In the genomic region with DNA sequence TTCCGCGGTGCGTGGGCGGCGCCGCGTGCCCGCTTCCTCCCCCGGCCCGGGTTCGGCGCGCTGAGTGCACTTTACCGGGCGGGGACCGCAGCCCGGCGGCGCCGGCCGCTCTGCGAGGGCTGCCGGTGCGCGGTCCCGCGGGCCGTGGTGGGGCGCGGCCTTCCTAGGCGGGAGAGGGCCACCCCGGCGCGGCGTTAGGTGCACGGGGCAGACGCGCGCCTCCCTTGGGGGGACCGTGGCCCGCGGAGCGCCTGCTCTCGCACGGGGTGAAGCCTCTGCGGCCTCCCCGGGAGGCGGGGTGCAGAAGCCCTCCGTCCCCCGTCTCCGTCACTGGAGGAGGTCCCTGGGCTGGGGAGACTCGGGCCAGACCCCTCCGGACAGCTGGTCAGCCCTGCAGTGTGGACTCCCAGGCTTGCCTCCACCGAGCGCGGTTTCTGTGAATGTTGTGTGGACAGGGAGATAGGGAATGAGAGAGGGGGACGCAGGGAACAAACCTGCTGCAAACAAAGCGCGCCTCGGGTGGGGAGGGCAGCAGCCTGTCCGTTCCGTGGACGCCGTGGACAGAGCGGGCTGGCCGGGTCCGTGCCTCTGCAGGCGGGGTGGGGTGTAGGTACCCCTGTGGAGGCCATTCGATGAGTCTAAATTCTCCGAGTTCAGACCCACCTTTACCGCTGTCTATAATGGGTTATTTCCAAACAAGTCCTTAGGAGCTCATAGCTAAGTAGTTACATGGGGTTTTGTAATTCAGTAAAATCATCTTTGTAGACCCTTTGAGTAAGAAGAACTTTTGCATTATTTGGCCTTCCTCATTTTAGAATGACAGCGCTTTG, we compare ENCODE assay signal across 8 cellular contexts. TPM values are rescaled to one million over a fixed set of nuclear protein-coding genes. Genes with fewer than 3 reads are reported as not detected.
DNase-seq lines count a peak whose midpoint lies in the region; ATAC-seq and TF ChIP-seq lines count a peak whose summit lies in the region.

No MANE protein-coding gene starts in this region.

- no peak for TF ChIP-seq POLR2A in suprapubic skin (IDR thresholded peaks at IDR 0.05)

- in situ Hi-C loops in T47D (cut with HindIII; ENCODE audit: low pct_unique_long_range_greater_than_20kb, low sequenced_read_pairs): no loop called here

- H3K27ac ChIP-seq in suprapubic skin: peak overlapping the region; percentile 87

- peaks cover 9% of the 10 kb centered on the region; the same call in 1 of the 2 replicates for H3K27me3 ChIP-seq in H7 (ENCODE audit: control insufficient read depth, insufficient read depth, low read length)
- H3K27me3 ChIP-seq in MG63: no peaks in the 10 kb centered on the region
- H3K27me3 ChIP-seq in suprapubic skin: no peaks in the 10 kb centered on the region

- H3K9me3 ChIP-seq in MG63 (peaks cover 8% of the 10 kb centered on the region; the same call in 1 of the 2 replicates), suprapubic skin (no peaks in the 10 kb centered on the region)

- TF ChIP-seq EP300 in suprapubic skin (IDR thresholded peaks at IDR 0.05): no peak

- DNase-seq in NCI-H146 (lab: John Stamatoyannopoulos, UW) (peak; percentile 46), NCI-H146 treated with DMSO at 0.1 percent for 48 hours (lab: John Stamatoyannopoulos, UW; ENCODE audit: unreplicated experiment) (no peak), H7 (peak; percentile 76), MG63 (peak; percentile 38), T47D (ENCODE audit: low read depth in 1 of 2, low spot score in 1 of 2) (peak; percentile 35 to 67), left colon (peak in 1 of 2 donors; percentile 63), suprapubic skin (ENCODE audit: low spot score in 2 of 2) (peak in 1 of 2 donors; percentile 76), amniotic stem cell (lab: John Stamatoyannopoulos, UW) (no peak)

- peak overlapping the region; percentile 89 for H3K4me3 ChIP-seq in H7 (ENCODE audit: insufficient read depth, low read depth, low read length)
- H3K4me3 ChIP-seq in MG63: peak overlapping the region; percentile 94
- H3K4me3 ChIP-seq in suprapubic skin: peak overlapping the region; percentile 78

- intact Hi-C loops in left colon (cut with DNase I, micrococcal nuclease): no loop called here

- WGBS in suprapubic skin: 2% methylated on average over 30 of the region's 72 CpGs

- peaks cover 39% of the 10 kb centered on the region for H3K4me1 ChIP-seq in suprapubic skin

- no peak for TF ChIP-seq CTCF in suprapubic skin (IDR thresholded peaks at IDR 0.05)

- H3K36me3 ChIP-seq in H7 (replicated peaks; ENCODE audit: control insufficient read depth, insufficient read depth, low read length) (peaks cover 3% of the 10 kb centered on the region; the same call in 1 of the 2 replicates), MG63 (peaks cover 11% of the 10 kb centered on the region), suprapubic skin (no peaks in the 10 kb centered on the region)

- peak; percentile 22 for ATAC-seq in left colon

RNA-seq across cellular contexts. Expression of a gene that starts 0.7 kb away (rescaled TPM):
- 74.1 and 101 TPM in 2 replicates for total RNA-seq in H7 (2014; rRNA removed; shearing (Covaris generic))
- total RNA-seq in MG63 (2014; rRNA removed; shearing (Covaris generic); ENCODE audit: low replicate concordance): 45.7 and 73.6 TPM in 2 replicates
- 10 to 100 TPM; 44.4 to 54.1 TPM for total RNA-seq in left colon
- total RNA-seq in suprapubic skin: 100 to 1,000 TPM in 1 of 4 donors, 10 to 100 TPM in 3; 49.7 to 119 (median 71.5) TPM

RNA-seq across cellular contexts. Expression of a gene that starts 17.2 kb away (rescaled TPM):
- 3.3 and 3.8 TPM in 2 replicates for total RNA-seq in H7 (2014; rRNA removed; shearing (Covaris generic))
- not detected in 2 replicates for total RNA-seq in MG63 (2014; rRNA removed; shearing (Covaris generic); ENCODE audit: low replicate concordance)
- total RNA-seq in left colon: 10 to 100 TPM; 48.3 to 63.1 TPM
- 10 to 100 TPM in 1 of 4 donors, 1 to 10 TPM in 3; 2.0 to 19.2 (median 4.2) TPM for total RNA-seq in suprapubic skin

RNA-seq across cellular contexts. Expression of a gene that starts 36.1 kb away (rescaled TPM):
- total RNA-seq in H7 (2014; rRNA removed; shearing (Covaris generic)): 12.2 and 14.8 TPM in 2 replicates
- total RNA-seq in MG63 (2014; rRNA removed; shearing (Covaris generic); ENCODE audit: low replicate concordance): 33.8 and 60.9 TPM in 2 replicates
- total RNA-seq in left colon (10 to 100 TPM; 32.0 to 32.4 TPM), suprapubic skin (10 to 100 TPM; 15.9 to 26.6 (median 21.4) TPM)

RNA-seq across cellular contexts. Expression of a gene that starts 54.1 kb away (rescaled TPM):
- total RNA-seq in H7 (2014; rRNA removed; shearing (Covaris generic)): 0.85 and 1.7 TPM in 2 replicates
- 11.1 and 11.6 TPM in 2 replicates for total RNA-seq in MG63 (2014; rRNA removed; shearing (Covaris generic); ENCODE audit: low replicate concordance)
- total RNA-seq in left colon: 10 to 100 TPM; 29.4 to 29.5 TPM
- 10 to 100 TPM; 15.9 to 24.3 (median 21.6) TPM for total RNA-seq in suprapubic skin

Comparison
In these comparisons a context has a peak if more than half of its experiments do, and no peak if none do; other contexts are left out.
1. DNase-seq: peak in NCI-H146 (single experiment), H7 (single experiment), MG63 (single experiment) and T47D (2 of 2); none in NCI-H146 treated with DMSO at 0.1 percent for 48 hours (single experiment) and amniotic stem cell (single experiment).
2. Peak in every context shown above with its lines, with median percentiles within 50 percentile points of each other: H3K4me3 ChIP-seq.